In the genomic region with DNA sequence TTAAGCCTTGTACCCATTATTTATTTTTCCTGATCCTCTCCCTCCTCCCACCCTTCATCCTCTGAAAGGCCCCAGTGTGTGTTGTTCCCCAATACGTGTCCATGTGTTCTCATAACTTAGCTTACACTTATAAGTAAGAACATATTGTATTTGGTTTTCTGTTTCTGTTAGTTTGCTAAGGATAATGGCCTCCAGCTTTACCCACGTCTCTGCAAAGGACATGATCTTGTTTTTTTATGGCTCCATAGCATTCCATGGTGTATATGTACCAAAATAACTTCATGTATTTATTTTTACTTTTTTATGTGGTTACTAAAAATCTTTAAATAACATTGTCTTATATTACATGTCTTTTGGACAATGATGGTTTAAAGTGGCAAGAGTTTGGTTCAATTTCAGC, we compare ENCODE assay signal across 20 cellular contexts. TPM values are rescaled to one million over a fixed set of nuclear protein-coding genes. Genes with fewer than 3 reads are reported as not detected.
"Had no signal": no experiment of that assay in that cellular context is flagged by ENCODE, and none has a peak within 500 bp of the region (broad histone marks: within the 10 kb centered on the region; RNA-seq: fewer than 3 reads in every experiment).

No MANE protein-coding gene starts in this region.

- DNase-seq: Kasumi-1, KG1, MM.1S, NCI-H1048, NCI-H1105, NCI-H1417, NCI-H1436 treated with DMSO at 0.1 percent for 48 hours, NCI-H1694, NCI-H187 treated with DMSO at 0.1 percent for 48 hours, NCI-H2029 treated with DMSO at 0.1 percent for 48 hours, NCI-H2171 treated with DMSO at 0.1 percent for 48 hours, NCI-H345, NCI-H524, NCI-H526 treated with DMSO at 0.1 percent for 48 hours, NCI-H774, Right ventricle myocardium superior, RPMI8226, SIG-M5 had no signal

- H3K4me3 ChIP-seq: SJSA1 had no signal

- H3K4me1 ChIP-seq: SJSA1 had no signal

- H3K9me3 ChIP-seq: SJSA1 had no signal

- H3K27me3 ChIP-seq: SJSA1 had no signal

- H3K27ac ChIP-seq: SJSA1 had no signal

- H3K36me3 ChIP-seq: SJSA1 had no signal

RNA-seq across cellular contexts. Expression of gene PDGFD, which starts 15.3 kb away (rescaled TPM):
- total RNA-seq: HT-29 had no signal
